20 cellular contexts compared by ENCODE assay signal in genomic region chr5:105392122-105392709, GRCh38.
DNase-seq lines count a peak whose midpoint lies in the region; ATAC-seq, FAIRE-seq and TF ChIP-seq lines count a peak whose summit lies in the region.
"Had no signal": no experiment of that assay in that cellular context is flagged by ENCODE, and none has a peak within 500 bp of the region (broad histone marks: within the 10 kb centered on the region; RNA-seq: fewer than 3 reads in every experiment).

No MANE protein-coding gene starts in this region.

- intact Hi-C loops in Right ventricle myocardium superior (cut with DNase I) = no loop called here
- intact Hi-C loops in right cardiac atrium (cut with DNase I) = no loop called here
- intact Hi-C loops in K562 (cut with micrococcal nuclease) = no loop called here

- POLR2A ChIA-PET in K562 (lab: Yijun Ruan, JAX) = interaction anchor here (0.6 to 1.2 kb wide), 6 partner anchors 9 to 1504 kb away, joined by 3 to 6 read pairs (median 3); no protein-coding TSS in a partner anchor

- in situ Hi-C loops in K562 (cut with MboI) = no loop called here

- H3K4me1 ChIP-seq in right cardiac atrium (ENCODE audit: control insufficient read depth, insufficient read depth, low read length) (no peaks in the 10 kb centered on the region), K562 (replicated peaks in 1 of 2; ENCODE audit: control insufficient read depth in 2 of 2, insufficient read depth in 2 of 2, low read length in 2 of 2) (no peaks in the 10 kb centered on the region), neuronal stem cell (ENCODE audit: control insufficient read depth in 2 of 2, insufficient read depth in 1 of 2, low read depth in 1 of 2, low read length in 2 of 2) (no peaks in the 10 kb centered on the region)

- H3K4me3 ChIP-seq in right cardiac atrium (ENCODE audit: low read length) (no peak overlapping the region), K562 (peak overlapping the region; percentile 58), neuronal stem cell (ENCODE audit: low read length in 2 of 2) (peak overlapping the region in 1 of 2 donors; percentile 49)

- no peaks in the 10 kb centered on the region for H3K79me1 ChIP-seq in neuronal stem cell (ENCODE audit: low read depth, low read length)

- TF ChIP-seq EP300 in K562 (IDR thresholded peaks at IDR 0.05; ENCODE audit: low read length) = no peak

- no peak overlapping the region for H2AK5ac ChIP-seq in neuronal stem cell (ENCODE audit: low read depth, low read length)

- peak overlapping the region; percentile 53 for H4K91ac ChIP-seq in neuronal stem cell (ENCODE audit: low read depth, low read length, poor library complexity)

- H3K18ac ChIP-seq in neuronal stem cell (ENCODE audit: low read length) = peak overlapping the region; percentile 48

- H3K36me3 ChIP-seq in K562 (ENCODE audit: control insufficient read depth, insufficient read depth, low read length) = no peaks in the 10 kb centered on the region
- no peaks in the 10 kb centered on the region for H3K36me3 ChIP-seq in neuronal stem cell (replicated peaks in 1 of 2; ENCODE audit: control insufficient read depth in 2 of 2, insufficient read depth in 2 of 2, low read length in 2 of 2)

- H3K14ac ChIP-seq in neuronal stem cell (ENCODE audit: low read length) = no peak overlapping the region

- H3K9ac ChIP-seq in K562 (ENCODE audit: insufficient read depth in 1 of 2, low read depth in 2 of 2, low read length in 2 of 2) = peak overlapping the region; percentile 77 to 97
- H3K9ac ChIP-seq in neuronal stem cell (ENCODE audit: low read depth, low read length, poor library complexity) = no peak overlapping the region

- H4K20me1 ChIP-seq in K562 (replicated peaks; ENCODE audit: control insufficient read depth, insufficient read depth, low read length) = no peaks in the 10 kb centered on the region

- H3K9me3 ChIP-seq in right cardiac atrium (ENCODE audit: control insufficient read depth, low read length) (no peaks in the 10 kb centered on the region), K562 (replicated peaks; ENCODE audit: control insufficient read depth, insufficient read depth, low read depth, low read length) (peaks cover 3% of the 10 kb centered on the region), neuronal stem cell (replicated peaks in 1 of 2; ENCODE audit: control insufficient read depth in 2 of 2, insufficient read depth in 1 of 2, low read depth in 1 of 2, low read length in 2 of 2) (peaks cover 0 to 3% of the 10 kb centered on the region in 2 donors)

- no peak for TF ChIP-seq CTCF in K562 (IDR thresholded peaks at IDR 0.05 in 2 of 3, conservative IDR thresholded peaks at IDR 0.05 in 1 of 3; ENCODE audit: insufficient read depth in 2 of 3, low read depth in 1 of 3, low read length in 3 of 3)

- H3K4ac ChIP-seq in neuronal stem cell (ENCODE audit: low read length) = no peak overlapping the region

- H2AFZ ChIP-seq in K562 (ENCODE audit: low read depth, low read length) (peak overlapping the region; percentile 89), neuronal stem cell (ENCODE audit: low read length) (peak overlapping the region; percentile 73)

- H4K8ac ChIP-seq in neuronal stem cell (ENCODE audit: low read depth, low read length) = no peak overlapping the region

- H3K27ac ChIP-seq in right cardiac atrium (ENCODE audit: low read length) (no peak overlapping the region), K562 (ENCODE audit: extremely low read depth, low read depth, low read length) (peak overlapping the region; percentile 77), neuronal stem cell (replicated peaks; ENCODE audit: low read length) (no peak overlapping the region)

- no peak for TF ChIP-seq POLR2A in K562 (conservative IDR thresholded peaks at IDR 0.05)

- peaks cover 55% of the 10 kb centered on the region for H3K79me2 ChIP-seq in K562 (ENCODE audit: control insufficient read depth, insufficient read depth, low read length)

- H2BK15ac ChIP-seq in neuronal stem cell (ENCODE audit: low read length) = no peak overlapping the region

- peak overlapping the region; percentile 8 for H3K23ac ChIP-seq in neuronal stem cell (ENCODE audit: low read depth, low read length, poor library complexity)

- no peaks in the 10 kb centered on the region for H3K9me1 ChIP-seq in K562 (ENCODE audit: control insufficient read depth, insufficient read depth, low read length)

- DNase-seq in Right ventricle myocardium superior (peak; percentile 24), right cardiac atrium (no peak), K562 (ENCODE audit: extremely low read depth in 1 of 4, low spot score in 3 of 4) (peak; percentile 10 to 37 (median 20)), neuronal stem cell (ENCODE audit: low spot score) (no peak), urothelium cell line (ENCODE audit: low spot score) (peak; percentile 23), SHP77 treated with DMSO at 0.1 percent for 48 hours (lab: John Stamatoyannopoulos, UW) (no peak), DMS79 treated with DMSO at 0.1 percent for 48 hours (lab: John Stamatoyannopoulos, UW) (no peak), NCI-H1092 (lab: John Stamatoyannopoulos, UW) (no peak)
- DNase-seq: 8988T; C1 segment of cervical spinal cord; DMS153; NCI-H1694; NCI-H2107; NCI-H345; NCI-H526 treated with DMSO at 0.1 percent for 48 hours; NK-92 treated with Interleukin-12 subunit alpha and Interleukin-12 subunit beta, amount 100 ng/mL, for 24 hours; OCI-M1 had no signal

- no peak overlapping the region for H2BK120ac ChIP-seq in neuronal stem cell (ENCODE audit: low read depth, low read length)

- H3K4me2 ChIP-seq in K562 (ENCODE audit: insufficient read depth, low read length) (peak overlapping the region; percentile 82), neuronal stem cell (ENCODE audit: insufficient read depth, low read length, poor library complexity, severe bottlenecking) (no peak overlapping the region)

- 93% methylated on average over 20 of the region's 20 CpGs for WGBS in right cardiac atrium
- 1% methylated on average over 20 of the region's 20 CpGs for WGBS in K562 (ENCODE audit: insufficient coverage, low coverage, missing lambda C conversion rate)
- WGBS in neuronal stem cell (ENCODE audit: extremely low coverage in 2 of 2, insufficient read length in 2 of 2, insufficient replicate concordance in 1 of 2), 2 donors = no CpG with 5 or more reads among the region's 20 CpGs

- BruUV-seq in K562 (replicated peaks; lab: Mats Ljungman, UMichigan) = TSS peak; percentile 65

- ATAC-seq in Right ventricle myocardium superior (ENCODE audit: poor library complexity) = no peak
- no peak for ATAC-seq in right cardiac atrium
- peak; percentile 82 for ATAC-seq in K562
- ATAC-seq: SK-N-SH treated with all-trans-retinoic acid at 6 μM for 48 hours had no signal

- FAIRE-seq in K562 (lab: Jason Lieb, UNC) (no peak), urothelium cell line (lab: Jason Lieb, UNC) (no peak)
- FAIRE-seq: GM12892, GM19239 had no signal

- H3K27me3 ChIP-seq in right cardiac atrium (ENCODE audit: control insufficient read depth, insufficient read depth) = no peaks in the 10 kb centered on the region
- no peaks in the 10 kb centered on the region for H3K27me3 ChIP-seq in K562 (ENCODE audit: control insufficient read depth in 2 of 2, insufficient read depth in 2 of 2, low read length in 2 of 2)
- H3K27me3 ChIP-seq in neuronal stem cell (ENCODE audit: control insufficient read depth in 3 of 3, insufficient read depth in 3 of 3, low read depth in 1 of 3, low read length in 3 of 3) = no peaks in the 10 kb centered on the region

- H2BK5ac ChIP-seq in neuronal stem cell (ENCODE audit: low read length) = no peak overlapping the region

- CTCF ChIA-PET in K562 (lab: Yijun Ruan, JAX; ENCODE audit: low intra/inter-chr PET ratio) = no interaction called here

- TF ChIP-seq RAD21 in K562 (CRISPR knock-in tag; conservative IDR thresholded peaks at IDR 0.05 in 1 of 2, IDR thresholded peaks at IDR 0.05 in 1 of 2) = no peak

- H2BK12ac ChIP-seq in neuronal stem cell (ENCODE audit: low read length) = no peak overlapping the region

TF ChIP-seq in K562, 482 proteins besides CTCF, POLR2A, EP300 and RAD21 (continues in another document):
- no peak for TF ChIP-seq HDAC3 (IDR thresholded peaks at IDR 0.05; ENCODE audit: borderline replicate concordance, partially characterized antibody)
- TF ChIP-seq RBM15 (IDR thresholded peaks at IDR 0.05; ENCODE audit: insufficient read depth, low read length) = no peak
- peak; percentile 7; the same call in 1 of the 2 replicates for TF ChIP-seq POLR2G (IDR thresholded peaks at IDR 0.05; ENCODE audit: low read depth, low read length)
- peak; percentile 56; the same call in 1 of the 2 replicates for TF ChIP-seq ZNF175 (CRISPR knock-in tag; IDR thresholded peaks at IDR 0.05; ENCODE audit: low read depth)
- peak in 1 of 2 experiments; percentile 14 for TF ChIP-seq E2F6 (IDR thresholded peaks at IDR 0.05; ENCODE audit: borderline replicate concordance in 1 of 2, extremely low read depth in 1 of 2, insufficient read depth in 1 of 2, insufficient read length in 1 of 2, low read depth in 1 of 2, low read length in 1 of 2, poor library complexity in 1 of 2, severe bottlenecking in 1 of 2)
- TF ChIP-seq SIX5 (IDR thresholded peaks at IDR 0.05; ENCODE audit: borderline replicate concordance in 1 of 2, insufficient read depth in 1 of 2, low read depth in 1 of 2, low read length in 2 of 2) = no peak

Comparison
In these comparisons a context has a peak if more than half of its experiments do, and no peak if none do; other contexts are left out.
1. DNase-seq: peak in Right ventricle myocardium superior (single experiment), K562 (4 of 4) and urothelium cell line (single experiment); none in right cardiac atrium (0 of 3), neuronal stem cell (single experiment), SHP77 treated with DMSO at 0.1 percent for 48 hours (single experiment), DMS79 treated with DMSO at 0.1 percent for 48 hours (single experiment) and NCI-H1092 (single experiment).